Comparison of ENCODE assay signal across 27 cellular contexts in genomic region chr15:77608774-77609173, GRCh38. TPM values are rescaled to one million over a fixed set of nuclear protein-coding genes. Genes with fewer than 3 reads are reported as not detected.
DNase-seq lines count a peak whose midpoint lies in the region; ATAC-seq, FAIRE-seq and TF ChIP-seq lines count a peak whose summit lies in the region.
"Had no signal": no experiment of that assay in that cellular context is flagged by ENCODE, and none has a peak within 500 bp of the region (broad histone marks: within the 10 kb centered on the region; RNA-seq: fewer than 3 reads in every experiment).

No MANE protein-coding gene starts in this region.

- H3K9me3 Mint-ChIP-seq in brain (no peaks in the 10 kb centered on the region), neural crest cell (no peaks in the 10 kb centered on the region)
- H3K9me3 Mint-ChIP-seq: activated CD8-positive, alpha-beta T cell treated with anti-CD3 and anti-CD28 coated beads for 36 hours; CD4-positive, alpha-beta T cell; central memory CD8-positive, alpha-beta T cell; natural killer cell treated with Interleukin-12 subunit alpha and Interleukin-12 subunit beta and Interleukin-15 and Interleukin-18, amount 100 ng/mL, for 72 hours; stimulated activated memory B cell treated with anti-CD40 and anti-IgM and Interleukin-4, amounts not matched to agents 10 μg/mL and 1 μg/mL and 100 μg/mL, for 72 hours; T-helper 1 cell treated with Interleukin-12 subunit alpha and Interleukin-12 subunit beta and Interleukin-4 antibody, amounts not matched to agents 30 μg/mL and 1 μg/mL, for 36 hours had no signal

- no peaks in the 10 kb centered on the region for H3K27me3 Mint-ChIP-seq in brain
- no peaks in the 10 kb centered on the region for H3K27me3 Mint-ChIP-seq in neural crest cell (ENCODE audit: low read depth)
- H3K27me3 Mint-ChIP-seq: progenitor cell of endocrine pancreas had no signal

- no peak for ATAC-seq in GM18511 (IDR thresholded peaks at IDR 0.05; ENCODE audit: unreplicated experiment)
- no peak for ATAC-seq in GM19455 (IDR thresholded peaks at IDR 0.05; ENCODE audit: unreplicated experiment)
- ATAC-seq: activated CD8-positive, alpha-beta T cell treated with anti-CD3 and anti-CD28 coated beads for 36 hours; natural killer cell treated with Interleukin-12 subunit alpha and Interleukin-12 subunit beta and Interleukin-15 and Interleukin-18, amount 100 ng/mL, for 72 hours; stimulated activated memory B cell treated with anti-CD40 and anti-IgM and Interleukin-4, amounts not matched to agents 10 μg/mL and 1 μg/mL and 100 μg/mL, for 72 hours had no signal

- peaks cover 4% of the 10 kb centered on the region for H3K36me3 Mint-ChIP-seq in brain
- H3K36me3 Mint-ChIP-seq in neural crest cell (ENCODE audit: low read depth), result no peaks in the 10 kb centered on the region
- H3K36me3 Mint-ChIP-seq: natural killer cell treated with Interleukin-12 subunit alpha and Interleukin-12 subunit beta and Interleukin-15 and Interleukin-18, amount 100 ng/mL, for 72 hours; stimulated activated memory B cell treated with anti-CD40 and anti-IgM and Interleukin-4, amounts not matched to agents 10 μg/mL and 1 μg/mL and 100 μg/mL, for 72 hours had no signal

- H3K27ac Mint-ChIP-seq in brain (peak overlapping the region in 3 of 5 experiments; percentile 38 to 92 (median 74)), neural crest cell (ENCODE audit: unreplicated experiment) (peak overlapping the region; percentile 81)
- H3K27ac Mint-ChIP-seq: activated CD8-positive, alpha-beta T cell treated with anti-CD3 and anti-CD28 coated beads for 36 hours; CD4-positive, alpha-beta T cell; natural killer cell treated with Interleukin-12 subunit alpha and Interleukin-12 subunit beta and Interleukin-15 and Interleukin-18, amount 100 ng/mL, for 72 hours; stimulated activated memory B cell treated with anti-CD40 and anti-IgM and Interleukin-4, amounts not matched to agents 10 μg/mL and 1 μg/mL and 100 μg/mL, for 72 hours; T-helper 1 cell treated with Interleukin-12 subunit alpha and Interleukin-12 subunit beta and Interleukin-4 antibody, amounts not matched to agents 30 μg/mL and 1 μg/mL, for 36 hours had no signal

- peak; percentile 47 for FAIRE-seq in GM12891 (lab: Jason Lieb, UNC)
- FAIRE-seq: GM12878 had no signal

- DNase-seq in GM12891 (ENCODE audit: insufficient read length, low spot score) (no peak), MV-4-11 (lab: John Stamatoyannopoulos, UW) (peak; percentile 62), neural crest cell (ENCODE audit: low read depth, low spot score) (no peak), EL (no peak), NCI-H187 treated with DMSO at 0.1 percent for 48 hours (lab: John Stamatoyannopoulos, UW) (no peak)
- DNase-seq: activated CD4-positive, CD25-positive, alpha-beta regulatory T cell; activated CD8-positive, alpha-beta T cell treated with anti-CD3 and anti-CD28 coated beads for 36 hours; activated naive CD4-positive, alpha-beta T cell treated with Interleukin-2 at 50 U/mL for 16 hours; activated T-cell treated with anti-CD3 and anti-CD28 coated beads, Interleukin-2, amount 50 U/mL, for 1 hour; aorta; CD4-positive, alpha-beta T cell; effector CD4-positive, alpha-beta T cell; HCEC 1CT; kidney glomerular epithelial cell; NCI-H1694; NCI-H774; SHP77 had no signal

- no peak for TF ChIP-seq POLR2A in GM12891 (IDR thresholded peaks at IDR 0.05; ENCODE audit: low read depth, low read length)

- TF ChIP-seq CTCF in brain (conservative IDR thresholded peaks at IDR 0.05), result no peak
- no peak for TF ChIP-seq CTCF in neural crest cell (conservative IDR thresholded peaks at IDR 0.05)

- peaks cover 76% of the 10 kb centered on the region for H3K4me1 Mint-ChIP-seq in brain
- peaks cover 70% of the 10 kb centered on the region for H3K4me1 Mint-ChIP-seq in neural crest cell

- H3K4me3 Mint-ChIP-seq in brain (no peak overlapping the region), neural crest cell (no peak overlapping the region)
- H3K4me3 Mint-ChIP-seq: activated CD8-positive, alpha-beta T cell treated with anti-CD3 and anti-CD28 coated beads for 36 hours; CD4-positive, alpha-beta T cell; central memory CD8-positive, alpha-beta T cell; natural killer cell treated with Interleukin-12 subunit alpha and Interleukin-12 subunit beta and Interleukin-15 and Interleukin-18, amount 100 ng/mL, for 72 hours; stimulated activated memory B cell treated with anti-CD40 and anti-IgM and Interleukin-4, amounts not matched to agents 10 μg/mL and 1 μg/mL and 100 μg/mL, for 72 hours; T-helper 1 cell treated with Interleukin-12 subunit alpha and Interleukin-12 subunit beta and Interleukin-4 antibody, amounts not matched to agents 30 μg/mL and 1 μg/mL, for 36 hours had no signal

TF ChIP-seq in GM12891, 5 proteins besides CTCF, POLR2A, EP300 and RAD21:
- TF ChIP-seq PAX5 (IDR thresholded peaks at IDR 0.05; ENCODE audit: insufficient read depth, low read length, severe bottlenecking) (no peak), TAF1 (IDR thresholded peaks at IDR 0.05; ENCODE audit: low read depth, low read length) (no peak), SPI1 (IDR thresholded peaks at IDR 0.05; ENCODE audit: low read depth, low read length) (no peak)

RNA-seq across cellular contexts. Expression of gene LINGO1, which starts 23.9 kb away (rescaled TPM):
- polyA plus RNA-seq in GM12891 (2012; ENCODE audit: low read depth, missing spikeins), result 0.17 TPM
- polyA plus RNA-seq in brain (ENCODE audit: insufficient read depth, low read depth, low replicate concordance), result 40.6 TPM
- total RNA-seq in neural crest cell, result 31.0 and 36.8 TPM in 2 replicates
- total RNA-seq: activated CD8-positive, alpha-beta T cell treated with anti-CD3 and anti-CD28 coated beads for 36 hours; CD4-positive, alpha-beta T cell; GM12878; natural killer cell treated with Interleukin-12 subunit alpha and Interleukin-12 subunit beta and Interleukin-15 and Interleukin-18, amount 100 ng/mL, for 72 hours; OCI-LY7 had no signal
